Comparison of ENCODE assay signal across 13 cellular contexts in genomic region chr6:14743126-14743464, GRCh38.
DNase-seq lines count a peak whose midpoint lies in the region; ATAC-seq and TF ChIP-seq lines count a peak whose summit lies in the region.
"Had no signal": no experiment of that assay in that cellular context is flagged by ENCODE, and none has a peak within 500 bp of the region (broad histone marks: within the 10 kb centered on the region; RNA-seq: fewer than 3 reads in every experiment).

No MANE protein-coding gene starts in this region.

- H3K27me3 Mint-ChIP-seq in MCF 10A (ENCODE audit: insufficient read depth, unreplicated experiment) (no peaks in the 10 kb centered on the region), endothelial cell (ENCODE audit: unreplicated experiment) (no peaks in the 10 kb centered on the region)
- no peaks in the 10 kb centered on the region for H3K27me3 Mint-ChIP-seq in activated CD8-positive, alpha-beta T cell treated with anti-CD3 and anti-CD28 coated beads, Interleukin-2, amount 10 ng/mL, durations not matched to agents 7 days and 5 days (ENCODE audit: low read depth)

- TF ChIP-seq POLR2A in breast epithelium (IDR thresholded peaks at IDR 0.05): no peak

- CTCF ChIA-PET in MCF 10A (lab: Yijun Ruan, JAX): no interaction called here
- CTCF ChIA-PET in activated CD8-positive, alpha-beta T cell treated with anti-CD3 and anti-CD28 coated beads, Interleukin-2, amount 10 ng/mL, durations not matched to agents 7 days and 5 days (lab: Charles Lee): no interaction called here

- H3K4me3 Mint-ChIP-seq in MCF 10A (ENCODE audit: unreplicated experiment) (peak overlapping the region; percentile 73), endothelial cell (ENCODE audit: unreplicated experiment) (no peak overlapping the region)
- H3K4me3 Mint-ChIP-seq in activated CD8-positive, alpha-beta T cell treated with anti-CD3 and anti-CD28 coated beads, Interleukin-2, amount 10 ng/mL, durations not matched to agents 7 days and 5 days: no peak overlapping the region

- no peaks in the 10 kb centered on the region for H3K9me3 ChIP-seq in breast epithelium
- H3K9me3 ChIP-seq in tibial artery: no peaks in the 10 kb centered on the region

- DNase-seq in MCF 10A (ENCODE audit: unreplicated experiment): no peak
- DNase-seq in breast epithelium (ENCODE audit: low spot score in 2 of 2): no peak
- DNase-seq in activated CD8-positive, alpha-beta T cell treated with anti-CD3 and anti-CD28 coated beads, Interleukin-2, amount 10 ng/mL, durations not matched to agents 7 days and 5 days: no peak
- no peak for DNase-seq in foreskin keratinocyte
- no peak for DNase-seq in tibial artery
- no peak for DNase-seq in endothelial cell (ENCODE audit: low spot score)
- DNase-seq in GOT3 (lab: John Stamatoyannopoulos, UW): no peak
- DNase-seq: activated CD4-positive, CD25-positive, alpha-beta regulatory T cell treated with anti-CD3 and anti-CD28 coated beads, Interleukin-2, amount 50 U/mL, for 72 hours; glutamatergic neuron; KG1; NCI-H2029 treated with DMSO at 0.1 percent for 48 hours had no signal

- H3K4me1 ChIP-seq in breast epithelium: no peaks in the 10 kb centered on the region
- H3K4me1 ChIP-seq in foreskin keratinocyte: peaks cover 27% of the 10 kb centered on the region
- peaks cover 0 to 9% (median 0%) of the 10 kb centered on the region in 4 donors for H3K4me1 ChIP-seq in tibial artery

- POLR2A ChIA-PET in MCF 10A (lab: Yijun Ruan, JAX): interaction anchor here (1.3 to 2.5 kb wide), 9 partner anchors 9 to 506 kb away, joined by 3 to 19 read pairs (median 5); partner anchors contain the start of gene JARID2
- POLR2A ChIA-PET in activated CD8-positive, alpha-beta T cell treated with anti-CD3 and anti-CD28 coated beads, Interleukin-2, amount 10 ng/mL, durations not matched to agents 7 days and 5 days (lab: Charles Lee): no interaction called here

- H3K4me1 Mint-ChIP-seq in MCF 10A (ENCODE audit: insufficient read depth, unreplicated experiment) (peaks cover 41% of the 10 kb centered on the region), endothelial cell (ENCODE audit: unreplicated experiment) (no peaks in the 10 kb centered on the region)
- peaks cover 46% of the 10 kb centered on the region for H3K4me1 Mint-ChIP-seq in activated CD8-positive, alpha-beta T cell treated with anti-CD3 and anti-CD28 coated beads, Interleukin-2, amount 10 ng/mL, durations not matched to agents 7 days and 5 days (ENCODE audit: low read depth)

- BruUV-seq in MCF 10A (replicated peaks; lab: Mats Ljungman, UMichigan): no TSS peak

- peaks cover 12% of the 10 kb centered on the region for H3K36me3 Mint-ChIP-seq in MCF 10A (ENCODE audit: insufficient read depth, unreplicated experiment)
- no peaks in the 10 kb centered on the region for H3K36me3 Mint-ChIP-seq in activated CD8-positive, alpha-beta T cell treated with anti-CD3 and anti-CD28 coated beads, Interleukin-2, amount 10 ng/mL, durations not matched to agents 7 days and 5 days (ENCODE audit: low read depth)
- H3K36me3 Mint-ChIP-seq in endothelial cell (ENCODE audit: low read depth, unreplicated experiment): no peaks in the 10 kb centered on the region

- H3K27ac Mint-ChIP-seq in MCF 10A (ENCODE audit: low read depth, unreplicated experiment) (peak overlapping the region; percentile 100), endothelial cell (ENCODE audit: unreplicated experiment) (no peak overlapping the region)
- peak overlapping the region; percentile 60 for H3K27ac Mint-ChIP-seq in activated CD8-positive, alpha-beta T cell treated with anti-CD3 and anti-CD28 coated beads, Interleukin-2, amount 10 ng/mL, durations not matched to agents 7 days and 5 days

- H3K9me3 Mint-ChIP-seq in MCF 10A (ENCODE audit: unreplicated experiment): peaks cover 22% of the 10 kb centered on the region
- peaks cover 4% of the 10 kb centered on the region for H3K9me3 Mint-ChIP-seq in activated CD8-positive, alpha-beta T cell treated with anti-CD3 and anti-CD28 coated beads, Interleukin-2, amount 10 ng/mL, durations not matched to agents 7 days and 5 days (ENCODE audit: insufficient read depth)
- H3K9me3 Mint-ChIP-seq in endothelial cell (ENCODE audit: unreplicated experiment): no peaks in the 10 kb centered on the region

- H3K4me3 ChIP-seq in breast epithelium (no peak overlapping the region), tibial artery (no peak overlapping the region)
- H3K4me3 ChIP-seq: BLaER1 had no signal

- H3K27ac ChIP-seq in breast epithelium (peak overlapping the region in 1 of 2 donors; percentile 58), foreskin keratinocyte (peak overlapping the region; percentile 99), tibial artery (peak overlapping the region; percentile 15 to 49)
- H3K27ac ChIP-seq: BLaER1 had no signal

- H3K36me3 ChIP-seq in breast epithelium (no peaks in the 10 kb centered on the region), tibial artery (no peaks in the 10 kb centered on the region)
- H3K36me3 ChIP-seq: BLaER1 had no signal

- TF ChIP-seq CTCF in MCF 10A (IDR thresholded peaks at IDR 0.05; ENCODE audit: unreplicated experiment) (no peak), breast epithelium (IDR thresholded peaks at IDR 0.05) (no peak), foreskin keratinocyte (conservative IDR thresholded peaks at IDR 0.05) (peak; percentile 7), tibial artery (IDR thresholded peaks at IDR 0.05) (no peak), endothelial cell (IDR thresholded peaks at IDR 0.05; ENCODE audit: unreplicated experiment) (no peak)

- intact Hi-C loops in MCF 10A (cut with micrococcal nuclease) (loop anchor here (1.0 to 5.0 kb wide), 2 partner anchors 502 to 699 kb away; no protein-coding TSS in a partner anchor), breast epithelium (cut with DNase I; ENCODE audit: low total_unique reads) (loop anchor here (5.0 kb wide), 2 partner anchors 486 to 519 kb away; no protein-coding TSS in a partner anchor), tibial artery (cut with DNase I; ENCODE audit: low total_unique reads) (no loop called here)

- ATAC-seq in activated CD8-positive, alpha-beta T cell treated with anti-CD3 and anti-CD28 coated beads, Interleukin-2, amount 10 ng/mL, durations not matched to agents 7 days and 5 days: no peak
- ATAC-seq in foreskin keratinocyte: no peak
- ATAC-seq in HG02981 (IDR thresholded peaks at IDR 0.05; ENCODE audit: unreplicated experiment): no peak

- H3K27me3 ChIP-seq in breast epithelium: no peaks in the 10 kb centered on the region
- no peaks in the 10 kb centered on the region for H3K27me3 ChIP-seq in foreskin keratinocyte
- H3K27me3 ChIP-seq in tibial artery: no peaks in the 10 kb centered on the region
- H3K27me3 ChIP-seq: BLaER1 had no signal
